7 cellular contexts compared by ENCODE assay signal in genomic region chr15:73972984-73973682, GRCh38. TPM values are rescaled to one million over a fixed set of nuclear protein-coding genes. Genes with fewer than 3 reads are reported as not detected.
A peak's percentile ranks its signal among the peaks of the same experiment; 100 is the strongest.
DNase-seq lines count a peak whose midpoint lies in the region; ATAC-seq, FAIRE-seq and TF ChIP-seq lines count a peak whose summit lies in the region.

No MANE protein-coding gene starts in this region.

- no peak overlapping the region for H3K27ac ChIP-seq in right atrium auricular region

- H3K27me3 ChIP-seq in right atrium auricular region = no peaks in the 10 kb centered on the region

- no peaks in the 10 kb centered on the region for H3K36me3 ChIP-seq in right atrium auricular region

- H3K9me3 ChIP-seq in right atrium auricular region = no peaks in the 10 kb centered on the region

- FAIRE-seq in GM12891 (lab: Jason Lieb, UNC) = peak; percentile 68

- no peak for TF ChIP-seq POLR2A in GM12891 (IDR thresholded peaks at IDR 0.05; ENCODE audit: low read depth, low read length)

- TF ChIP-seq CTCF in right atrium auricular region (IDR thresholded peaks at IDR 0.05) = peak; percentile 82 to 91
- TF ChIP-seq CTCF in retinal pigment epithelial cell (conservative IDR thresholded peaks at IDR 0.05; ENCODE audit: low read depth, low read length) = peak; percentile 87

- H3K4me3 ChIP-seq in right atrium auricular region = peak overlapping the region in 1 of 2 donors; percentile 34
- peak overlapping the region; percentile 15 for H3K4me3 ChIP-seq in retinal pigment epithelial cell (ENCODE audit: low read length)

- DNase-seq in GM12891 (ENCODE audit: insufficient read length, low spot score) = peak; percentile 73
- DNase-seq in NCI-H1417 treated with DMSO at 0.1 percent for 48 hours (lab: John Stamatoyannopoulos, UW) = peak; percentile 65
- DNase-seq in T-helper 2 cell = peak; percentile 40 to 80 (median 66)
- peak; percentile 68 for DNase-seq in amniotic epithelial cell (ENCODE audit: low read depth)
- peak; percentile 87 for DNase-seq in right atrium auricular region (ENCODE audit: low spot score)
- no peak for DNase-seq in retinal pigment epithelial cell (ENCODE audit: low read depth)

- H3K4me1 ChIP-seq in right atrium auricular region = peaks cover 0 to 10% of the 10 kb centered on the region in 2 donors

- no peak for ATAC-seq in HG03439 (IDR thresholded peaks at IDR 0.05; ENCODE audit: unreplicated experiment)

TF ChIP-seq in GM12891, 5 proteins besides CTCF, POLR2A, EP300 and RAD21:
- TF ChIP-seq PAX5 (IDR thresholded peaks at IDR 0.05; ENCODE audit: insufficient read depth, low read length, severe bottlenecking) (no peak), SPI1 (IDR thresholded peaks at IDR 0.05; ENCODE audit: low read depth, low read length) (peak; percentile 70), POU2F2 (IDR thresholded peaks at IDR 0.05; ENCODE audit: low read depth, low read length) (no peak), POLR2AphosphoS5 (IDR thresholded peaks at IDR 0.05; ENCODE audit: low read depth, low read length) (no peak), TAF1 (IDR thresholded peaks at IDR 0.05; ENCODE audit: low read depth, low read length) (no peak)

RNA-seq across cellular contexts. Expression of gene STOML1, which starts 19.0 kb away (rescaled TPM):
- polyA plus RNA-seq in GM12891 (2012; ENCODE audit: low read depth, missing spikeins) = 6.3 TPM
- 10 to 100 TPM; 11.8 to 23.5 TPM for total RNA-seq in right atrium auricular region

RNA-seq across cellular contexts. Expression of gene PML, which starts 21.4 kb away (rescaled TPM):
- 47.9 TPM for polyA plus RNA-seq in GM12891 (2012; ENCODE audit: low read depth, missing spikeins)
- total RNA-seq in right atrium auricular region = 10 to 100 TPM; 27.3 to 36.1 TPM

RNA-seq across cellular contexts. Expression of gene LOXL1, which starts 46.9 kb away (rescaled TPM):
- not detected for polyA plus RNA-seq in GM12891 (2012; ENCODE audit: low read depth, missing spikeins)
- total RNA-seq in right atrium auricular region = 10 to 100 TPM; 22.2 to 59.0 TPM
